8 cellular contexts compared by ENCODE assay signal in genomic region chr6:26003102-26003694, GRCh38. TPM values are rescaled to one million over a fixed set of nuclear protein-coding genes. Genes with fewer than 3 reads are reported as not detected.
A peak's percentile ranks its signal among the peaks of the same experiment; 100 is the strongest.
DNase-seq lines count a peak whose midpoint lies in the region; ATAC-seq and TF ChIP-seq lines count a peak whose summit lies in the region.

No MANE protein-coding gene starts in this region.

- DNase-seq in Caki2 (ENCODE audit: low read depth) (peak; percentile 50), HCT116 (ENCODE audit: low read depth, low spot score) (no peak), Panc1 (ENCODE audit: low read depth, low spot score) (peak; percentile 38), left cardiac atrium (peak; percentile 42), sciatic nerve (ENCODE audit: low spot score) (peak; percentile 75), GM19238 (ENCODE audit: insufficient read length, low spot score) (no peak)

- H3K9ac ChIP-seq in HCT116 (ENCODE audit: low read length) = no peak overlapping the region

- intact Hi-C loops in HCT116 (cut with micrococcal nuclease) (loop anchor here (1.0 kb wide), 1 partner anchor 215 kb away; no protein-coding TSS in a partner anchor), Panc1 (cut with micrococcal nuclease; ENCODE audit: unreplicated experiment) (loop anchor here (10.0 kb wide), 1 partner anchor 218 kb away; no protein-coding TSS in a partner anchor), left cardiac atrium (cut with DNase I) (loop anchor here in 1 of 2 donors (10.0 kb wide), 1 partner anchor 218 kb away; no protein-coding TSS in a partner anchor), sciatic nerve (cut with DNase I) (no loop called here)

- H3K27me3 ChIP-seq in HCT116 (ENCODE audit: insufficient read depth, low read length) (no peaks in the 10 kb centered on the region), Panc1 (ENCODE audit: control insufficient read depth, insufficient read depth, low read length) (no peaks in the 10 kb centered on the region)

- peak; percentile 67 for TF ChIP-seq RAD21 in HCT116 (IDR thresholded peaks at IDR 0.05; ENCODE audit: low read depth)

- H3K79me2 ChIP-seq in HCT116 (ENCODE audit: insufficient read depth, low read length) = no peaks in the 10 kb centered on the region

- CTCF ChIA-PET in HCT116 (lab: Charles Lee) (interaction anchor here (1.2 to 1.4 kb wide), 4 partner anchors 11 to 285 kb away, joined by 3 to 6 read pairs (median 3); no protein-coding TSS in a partner anchor), Panc1 (lab: Charles Lee) (interaction anchor here (0.8 to 2.6 kb wide), 2 partner anchors 10 to 283 kb away, joined by 3 to 12 read pairs; no protein-coding TSS in a partner anchor)

- in situ Hi-C loops in Caki2 (cut with HindIII; ENCODE audit: low pct_unique_long_range_greater_than_20kb, low sequenced_read_pairs) (loop anchor here (10.0 kb wide), 1 partner anchor 108 kb away; no protein-coding TSS in a partner anchor), Panc1 (cut with HindIII; ENCODE audit: low pct_unique_long_range_greater_than_20kb, low sequenced_read_pairs) (no loop called here)

- no peak overlapping the region for H3K4me2 ChIP-seq in HCT116 (ENCODE audit: low read length)

- 0 out of 4 replicates have a peak, but pooled peaks cover under 1% of the 10 kb centered on the region in 2 experiments for H3K36me3 ChIP-seq in HCT116 (ENCODE audit: control insufficient read depth in 1 of 2, insufficient read depth in 2 of 2, low read length in 2 of 2)
- no peaks in the 10 kb centered on the region for H3K36me3 ChIP-seq in Panc1 (ENCODE audit: control insufficient read depth, insufficient read depth, low read length)

- H3K4me3 Mint-ChIP-seq in activated naive CD4-positive, alpha-beta T cell treated with anti-CD3 and anti-CD28 coated beads, Interleukin-2, amount 50 U/mL, for 24 hours = no peak overlapping the region

- H3K27ac Mint-ChIP-seq in activated naive CD4-positive, alpha-beta T cell treated with anti-CD3 and anti-CD28 coated beads, Interleukin-2, amount 50 U/mL, for 24 hours = peak overlapping the region; percentile 23

- TF ChIP-seq POLR2A in HCT116 (IDR thresholded peaks at IDR 0.05; ENCODE audit: borderline replicate concordance, extremely low read depth, insufficient read depth, insufficient read length) = no peak

- no peak overlapping the region for H3K4me3 ChIP-seq in HCT116 (replicated peaks in 1 of 2; ENCODE audit: low read depth in 1 of 2, low read length in 2 of 2)
- no peak overlapping the region for H3K4me3 ChIP-seq in Panc1 (ENCODE audit: low read depth in 2 of 2, low read length in 2 of 2)

- H3K9me3 ChIP-seq in HCT116 (ENCODE audit: control insufficient read depth in 1 of 2, insufficient read depth in 1 of 2, low read depth in 1 of 2, low read length in 2 of 2) (no peaks in the 10 kb centered on the region), Panc1 (ENCODE audit: control insufficient read depth, insufficient read depth, low read depth, low read length) (no peaks in the 10 kb centered on the region)

- no peaks in the 10 kb centered on the region for H3K27me3 Mint-ChIP-seq in activated naive CD4-positive, alpha-beta T cell treated with anti-CD3 and anti-CD28 coated beads, Interleukin-2, amount 50 U/mL, for 24 hours

- H3K27ac ChIP-seq in HCT116 (ENCODE audit: low read depth, low read length) (no peak overlapping the region), Panc1 (ENCODE audit: low read length) (no peak overlapping the region)

- H3K36me3 Mint-ChIP-seq in activated naive CD4-positive, alpha-beta T cell treated with anti-CD3 and anti-CD28 coated beads, Interleukin-2, amount 50 U/mL, for 24 hours = peaks cover 7% of the 10 kb centered on the region

- ATAC-seq in HCT116 (peak; percentile 88), Panc1 (peak; percentile 86), left cardiac atrium (peak in 1 of 2 donors; percentile 62), sciatic nerve (peak; percentile 65), GM19455 (IDR thresholded peaks at IDR 0.05; ENCODE audit: unreplicated experiment) (no peak)

- RAD21 ChIA-PET in HCT116 (lab: Charles Lee; ENCODE audit: low non-redundant PET in 1 of 2, low total read pairs in 2 of 2, uncharacterized antibody in 2 of 2, unreplicated experiment in 2 of 2) = no interaction called here

- POLR2A ChIA-PET in HCT116 (lab: Charles Lee) (interaction anchor here (2.0 kb wide), 1 partner anchor 10 kb away, joined by 8 read pairs; no protein-coding TSS in a partner anchor), Panc1 (lab: Charles Lee) (interaction anchor here (0.7 to 1.1 kb wide), 2 partner anchors 23 to 93 kb away, joined by 4 read pairs; no protein-coding TSS in a partner anchor)

- no peaks in the 10 kb centered on the region for H4K20me1 ChIP-seq in HCT116 (ENCODE audit: insufficient read depth)

- no peaks in the 10 kb centered on the region for H3K9me3 Mint-ChIP-seq in activated naive CD4-positive, alpha-beta T cell treated with anti-CD3 and anti-CD28 coated beads, Interleukin-2, amount 50 U/mL, for 24 hours

- H3K4me1 Mint-ChIP-seq in activated naive CD4-positive, alpha-beta T cell treated with anti-CD3 and anti-CD28 coated beads, Interleukin-2, amount 50 U/mL, for 24 hours = peaks cover 10% of the 10 kb centered on the region

- no peak overlapping the region for H2AFZ ChIP-seq in HCT116 (ENCODE audit: low read depth, low read length, poor library complexity, severe bottlenecking)

- BruUV-seq in HCT116 (replicated peaks; lab: Mats Ljungman, UMichigan) (no TSS peak), Panc1 (replicated peaks; lab: Mats Ljungman, UMichigan) (no TSS peak)

- no peaks in the 10 kb centered on the region for H3K4me1 ChIP-seq in HCT116 (ENCODE audit: control insufficient read depth in 1 of 2, insufficient read depth in 2 of 2, low read length in 2 of 2)
- no peaks in the 10 kb centered on the region for H3K4me1 ChIP-seq in Panc1 (ENCODE audit: control insufficient read depth, insufficient read depth, low read length)

- H3K9me2 ChIP-seq in HCT116 (ENCODE audit: insufficient read depth) = no peaks in the 10 kb centered on the region

- TF ChIP-seq CTCF in HCT116 (IDR thresholded peaks at IDR 0.05 in 2 of 3, conservative IDR thresholded peaks at IDR 0.05 in 1 of 3; ENCODE audit: borderline replicate concordance in 1 of 3, insufficient read depth in 1 of 3, low read depth in 2 of 3, low read length in 2 of 3) (peak; percentile 51 to 72 (median 64); a peak in 5 of 6 replicates), Panc1 (IDR thresholded peaks at IDR 0.05) (peak; percentile 93)

TF ChIP-seq in HCT116, 20 proteins besides CTCF, POLR2A, EP300 and RAD21:
- TF ChIP-seq CEBPB (IDR thresholded peaks at IDR 0.05; ENCODE audit: low read depth) = peak; percentile 43; the same call in 1 of the 2 replicates
- TF ChIP-seq JUND (IDR thresholded peaks at IDR 0.05) = no peak

RNA-seq across cellular contexts. Expression of gene TRIM38, which starts 40.6 kb away (rescaled TPM):
- total RNA-seq in Caki2 (2014; rRNA removed; shearing (Covaris generic); ENCODE audit: low replicate concordance) = 5.8 and 6.7 TPM in 2 replicates
- total RNA-seq in HCT116 (2021; ENCODE audit: unreplicated experiment) (9.6 TPM), Panc1 (2021; ENCODE audit: unreplicated experiment) (4.4 TPM), left cardiac atrium (1 to 10 TPM; 4.7 to 5.3 TPM), sciatic nerve (15.6 TPM)
- polyA plus RNA-seq in HCT116 (2012) = 5.0 and 6.2 TPM in 2 replicates
- polyA plus RNA-seq in Panc1 (2012; ENCODE audit: insufficient read length) = 1.9 TPM

Comparison
In these comparisons a context has a peak if more than half of its experiments do, and no peak if none do; other contexts are left out.
1. DNase-seq: peak in Caki2 (single experiment), Panc1 (single experiment), left cardiac atrium (single experiment) and sciatic nerve (single experiment); none in HCT116 (single experiment) and GM19238 (single experiment).